In the genomic region with DNA sequence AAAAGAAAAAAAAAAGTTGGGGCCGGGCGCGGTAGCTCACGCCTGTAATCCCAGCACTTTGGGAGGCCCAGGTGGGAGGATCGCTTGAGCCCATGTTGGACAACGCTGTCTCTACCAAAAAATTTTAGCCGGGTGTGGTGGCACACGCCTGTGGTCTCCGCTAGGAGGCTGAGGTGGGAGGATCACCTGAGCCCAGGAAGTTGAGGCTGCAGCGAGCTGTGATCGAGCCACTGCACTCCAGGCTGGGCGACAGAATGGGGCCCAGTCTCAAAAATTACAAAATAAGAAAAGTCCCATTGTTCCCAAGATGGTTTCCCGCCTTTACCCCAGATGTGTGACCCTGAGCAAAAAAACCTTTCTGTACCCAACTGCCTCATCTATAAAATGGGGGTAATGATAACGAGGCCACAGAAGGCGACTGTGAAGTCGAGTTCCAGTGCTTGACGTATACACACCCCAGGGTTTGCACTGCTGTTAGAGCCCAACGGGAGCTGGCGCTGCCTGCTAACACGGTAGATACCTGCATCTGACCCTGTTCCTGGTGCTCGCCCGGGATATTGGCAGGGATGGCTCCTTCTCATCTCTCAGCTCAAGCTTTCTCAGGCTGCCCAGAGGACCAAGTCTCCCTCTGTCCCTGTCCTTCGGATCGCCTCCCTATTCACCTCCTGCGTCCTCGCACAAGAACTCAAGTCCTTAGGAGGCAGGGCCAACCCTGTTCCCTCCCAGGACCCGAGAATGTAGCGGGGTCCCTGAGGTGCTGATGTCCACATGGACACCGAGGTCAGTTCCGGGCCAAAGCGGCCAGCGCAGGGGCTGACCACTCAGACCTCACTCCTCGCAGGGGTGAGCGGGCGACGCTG, we compare ENCODE assay signal across 8 cellular contexts. TPM values are rescaled to one million over a fixed set of nuclear protein-coding genes. Genes with fewer than 3 reads are reported as not detected.
DNase-seq lines count a peak whose midpoint lies in the region; ATAC-seq, FAIRE-seq and TF ChIP-seq lines count a peak whose summit lies in the region.

No MANE protein-coding gene starts in this region.

- no peak for TF ChIP-seq POLR2A in A549 (IDR thresholded peaks at IDR 0.05; ENCODE audit: low read length)

- peak overlapping the region; percentile 95 for H3K9ac ChIP-seq in SU-DHL-6 (ENCODE audit: low read length)

- 41% methylated on average over 31 of the region's 36 CpGs for WGBS in A549 (ENCODE audit: missing lambda C conversion rate)
- 28 to 29% methylated on average over 36 of the region's 36 CpGs for WGBS in esophagus, 2 donors
- 30 to 33% methylated on average over 36 of the region's 36 CpGs for WGBS in pancreas, 2 donors

- peaks cover 46% of the 10 kb centered on the region for H3K4me1 ChIP-seq in A549
- peaks cover 5 to 22% of the 10 kb centered on the region in 2 donors for H3K4me1 ChIP-seq in esophagus (ENCODE audit: control insufficient read depth in 2 of 2, insufficient read depth in 2 of 2, low read length in 1 of 2)
- peaks cover 7 to 28% (median 18%) of the 10 kb centered on the region in 3 donors for H3K4me1 ChIP-seq in pancreas

- TF ChIP-seq RAD21 in A549 (conservative IDR thresholded peaks at IDR 0.05 in 1 of 2, IDR thresholded peaks at IDR 0.05 in 1 of 2), result no peak

- DNase-seq in A549 (ENCODE audit: low read depth in 1 of 2, low spot score in 1 of 2) (peak in 1 of 2 experiments; percentile 83), pancreas (no peak), kidney tubule cell (ENCODE audit: low spot score) (no peak)

- H3K27ac ChIP-seq in A549 (peak overlapping the region; percentile 95 to 97), SU-DHL-6 (ENCODE audit: low read depth, low read length) (peak overlapping the region; percentile 85), esophagus (ENCODE audit: low read depth in 2 of 2, low read length in 1 of 2) (peak overlapping the region; percentile 98), pancreas (peak overlapping the region; percentile 69 to 97 (median 94))

- FAIRE-seq in A549 (lab: Jason Lieb, UNC), result no peak
- FAIRE-seq in pancreas (lab: Jason Lieb, UNC), result no peak

- H3K27me3 ChIP-seq in SU-DHL-6 (ENCODE audit: low read length), result no peaks in the 10 kb centered on the region
- no peaks in the 10 kb centered on the region for H3K27me3 ChIP-seq in esophagus (ENCODE audit: control insufficient read depth in 1 of 2, insufficient read depth in 2 of 2, low read length in 2 of 2)
- H3K27me3 ChIP-seq in pancreas, result no peaks in the 10 kb centered on the region

- H3K36me3 ChIP-seq in SU-DHL-6 (ENCODE audit: low read length), result peaks cover 25% of the 10 kb centered on the region
- peaks cover 6 to 23% of the 10 kb centered on the region in 2 donors for H3K36me3 ChIP-seq in esophagus (ENCODE audit: control insufficient read depth in 2 of 2, insufficient read depth in 2 of 2, low read length in 1 of 2)
- peaks cover 0 to 16% (median 13%) of the 10 kb centered on the region in 3 donors for H3K36me3 ChIP-seq in pancreas

- H3F3A ChIP-seq in SU-DHL-6 (ENCODE audit: insufficient read depth), result peaks cover 47% of the 10 kb centered on the region

- no peak for TF ChIP-seq CTCF in A549 (IDR thresholded peaks at IDR 0.05)
- TF ChIP-seq CTCF in SU-DHL-6 (IDR thresholded peaks at IDR 0.05; ENCODE audit: insufficient read depth, low read length, poor library complexity, severe bottlenecking), result no peak
- TF ChIP-seq CTCF in pancreas (IDR thresholded peaks at IDR 0.05), result no peak

- H4K20me1 ChIP-seq in SU-DHL-6 (ENCODE audit: low read depth, low read length), result peaks cover 10% of the 10 kb centered on the region; the same call in 1 of the 2 replicates

- H2AFZ ChIP-seq in SU-DHL-6 (ENCODE audit: low read depth, low read length, severe bottlenecking), result peak overlapping the region; percentile 20

- ATAC-seq in A549, result peak in 1 of 2 experiments; percentile 81; a peak in 4 of 6 replicates
- ATAC-seq in GM18868 (IDR thresholded peaks at IDR 0.05; ENCODE audit: unreplicated experiment), result peak; percentile 1
- ATAC-seq in pancreas, result peak in 1 of 4 donors; percentile 0
- no peak for ATAC-seq in GM18520 (IDR thresholded peaks at IDR 0.05; ENCODE audit: unreplicated experiment)
- no peak for ATAC-seq in GM21717 (IDR thresholded peaks at IDR 0.05; ENCODE audit: unreplicated experiment)

- POLR2A ChIA-PET in A549 (lab: Yijun Ruan, JAX), result interaction anchor here (1.0 to 2.0 kb wide), 8 partner anchors 11 to 233 kb away, joined by 3 to 35 read pairs (median 6); a partner anchor contains a TSS

- CTCF ChIA-PET in A549 (lab: Yijun Ruan, JAX), result interaction anchor here (0.6 to 2.0 kb wide), 3 partner anchors 9 to 69 kb away, joined by 3 to 10 read pairs (median 4); no protein-coding TSS in a partner anchor

- TF ChIP-seq EP300 in A549 (IDR thresholded peaks at IDR 0.05), result no peak

- H3K79me2 ChIP-seq in SU-DHL-6 (ENCODE audit: insufficient read depth, low read length), result peaks cover 36% of the 10 kb centered on the region

- intact Hi-C loops in pancreas (cut with DNase I), result no loop called here

- H3K9me2 ChIP-seq in SU-DHL-6 (replicated peaks; ENCODE audit: insufficient read depth, low read length), result no peaks in the 10 kb centered on the region

- H3K9me3 ChIP-seq in A549 (no peaks in the 10 kb centered on the region), SU-DHL-6 (ENCODE audit: insufficient read depth, low read length) (no peaks in the 10 kb centered on the region), esophagus (ENCODE audit: control insufficient read depth in 2 of 2, insufficient read depth in 1 of 2, low read depth in 1 of 2, low read length in 1 of 2) (no peaks in the 10 kb centered on the region), pancreas (no peaks in the 10 kb centered on the region)

- H3K4me3 ChIP-seq in A549 (peak overlapping the region; percentile 94), SU-DHL-6 (ENCODE audit: insufficient read depth, low read length, poor library complexity, severe bottlenecking) (peak overlapping the region; percentile 71), esophagus (ENCODE audit: low read depth in 1 of 2, low read length in 2 of 2) (peak overlapping the region; percentile 87 to 97), pancreas (peak overlapping the region; percentile 90 to 100 (median 94))

- peak overlapping the region; percentile 83 for H3K4me2 ChIP-seq in A549
- peak overlapping the region; percentile 84 for H3K4me2 ChIP-seq in SU-DHL-6 (ENCODE audit: low read depth, low read length, poor library complexity, severe bottlenecking)

TF ChIP-seq in A549, 52 proteins besides CTCF, POLR2A, EP300 and RAD21:
- TF ChIP-seq KDM5A (IDR thresholded peaks at IDR 0.05) (no peak), HDAC2 (IDR thresholded peaks at IDR 0.05) (no peak), TFCP2L1 (CRISPR knock-in tag; IDR thresholded peaks at IDR 0.05) (no peak)
- TF ChIP-seq, protein P1, sequence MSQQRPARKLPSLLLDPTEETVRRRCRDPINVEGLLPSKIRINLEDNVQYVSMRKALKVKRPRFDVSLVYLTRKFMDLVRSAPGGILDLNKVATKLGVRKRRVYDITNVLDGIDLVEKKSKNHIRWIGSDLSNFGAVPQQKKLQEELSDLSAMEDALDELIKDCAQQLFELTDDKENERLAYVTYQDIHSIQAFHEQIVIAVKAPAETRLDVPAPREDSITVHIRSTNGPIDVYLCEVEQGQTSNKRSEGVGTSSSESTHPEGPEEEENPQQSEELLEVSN (IDR thresholded peaks at IDR 0.05; ENCODE audit: borderline replicate concordance, low read depth), result 0 out of 2 replicates have a peak, but pooled peaks have one; percentile 18

RNA-seq across cellular contexts. Expression of a gene that starts 1.1 kb away (rescaled TPM):
- polyA plus RNA-seq in A549 (2011; rRNA removed), result 1,346 and 1,493 TPM in 2 replicates
- polyA plus RNA-seq in A549 (2012; cell fraction: cytosol; rRNA removed), result 3,184 and 3,866 TPM in 2 replicates
- polyA plus RNA-seq in A549 (2012; cell fraction: nucleus; rRNA removed), result 1,421 and 2,115 TPM in 2 replicates
- 2,443 to 2,621 TPM (median 2,508 TPM) in 3 replicates for polyA plus RNA-seq in A549 (2017; fragmentation: RNase III; extraction: RNeasy Plus Mini Kit Qiagen cat#74134 plus additional on column Dnase treatment)
- 823 and 964 TPM in 2 replicates for polyA minus RNA-seq in A549 (2011; rRNA and poly(A)+ RNA removed)
- 1,000 to 10,000 TPM; 1,061 to 1,474 TPM for polyA plus RNA-seq in esophagus
- 1,000 to 10,000 TPM in 5 of 6 donors, 100 to 1,000 TPM in 1; 944 to 1,591 (median 1,137) TPM for total RNA-seq in pancreas
- polyA plus RNA-seq in pancreas, result 1,000 to 10,000 TPM in 1 of 2 donors, 100 to 1,000 TPM in 1; 761 to 1,687 TPM

RNA-seq across cellular contexts. Expression of a gene that starts 3.6 kb away (rescaled TPM):
- 6.3 and 6.5 TPM in 2 replicates for polyA plus RNA-seq in A549 (2011; rRNA removed)
- 17.5 and 23.5 TPM in 2 replicates for polyA plus RNA-seq in A549 (2012; cell fraction: cytosol; rRNA removed)
- polyA plus RNA-seq in A549 (2012; cell fraction: nucleus; rRNA removed), result 117 and 172 TPM in 2 replicates
- 15.7 to 19.0 TPM (median 18.9 TPM) in 3 replicates for polyA plus RNA-seq in A549 (2017; fragmentation: RNase III; extraction: RNeasy Plus Mini Kit Qiagen cat#74134 plus additional on column Dnase treatment)
- polyA minus RNA-seq in A549 (2011; rRNA and poly(A)+ RNA removed), result 2.7 and 4.4 TPM in 2 replicates
- polyA plus RNA-seq in esophagus, result 10 to 100 TPM; 11.3 to 27.8 TPM
- 10 to 100 TPM in 1 of 6 donors, 1 to 10 TPM in 5; 6.3 to 12.9 (median 8.7) TPM for total RNA-seq in pancreas
- 10 to 100 TPM; 53.1 to 70.9 TPM for polyA plus RNA-seq in pancreas

RNA-seq across cellular contexts. Expression of a gene that starts 10.1 kb away (rescaled TPM):
- polyA plus RNA-seq in A549 (2011; rRNA removed) (13.2 and 16.1 TPM in 2 replicates), A549 (2017; fragmentation: RNase III; extraction: RNeasy Plus Mini Kit Qiagen cat#74134 plus additional on column Dnase treatment) (25.1 to 29.2 TPM (median 25.4 TPM) in 3 replicates), esophagus (10 to 100 TPM; 51.7 to 53.2 TPM), pancreas (100 to 1,000 TPM; 233 to 234 TPM)
- 45.8 and 63.3 TPM in 2 replicates for polyA plus RNA-seq in A549 (2012; cell fraction: cytosol; rRNA removed)
- 114 and 198 TPM in 2 replicates for polyA plus RNA-seq in A549 (2012; cell fraction: nucleus; rRNA removed)
- 33.9 and 38.8 TPM in 2 replicates for polyA minus RNA-seq in A549 (2011; rRNA and poly(A)+ RNA removed)
- 100 to 1,000 TPM in 1 of 6 donors, 10 to 100 TPM in 5; 59.1 to 109 (median 82.1) TPM for total RNA-seq in pancreas

RNA-seq across cellular contexts. Expression of a gene that starts 10.6 kb away (rescaled TPM):
- polyA plus RNA-seq in A549 (2011; rRNA removed), result 11.6 and 13.5 TPM in 2 replicates
- 43.6 and 50.2 TPM in 2 replicates for polyA plus RNA-seq in A549 (2012; cell fraction: cytosol; rRNA removed)
- polyA plus RNA-seq in A549 (2012; cell fraction: nucleus; rRNA removed), result 85.4 and 116 TPM in 2 replicates
- 18.7 to 21.8 TPM (median 19.5 TPM) in 3 replicates for polyA plus RNA-seq in A549 (2017; fragmentation: RNase III; extraction: RNeasy Plus Mini Kit Qiagen cat#74134 plus additional on column Dnase treatment)
- 4.5 and 15.8 TPM in 2 replicates for polyA minus RNA-seq in A549 (2011; rRNA and poly(A)+ RNA removed)
- 10 to 100 TPM; 10.2 TPM for polyA plus RNA-seq in esophagus
- 10 to 100 TPM; 32.2 to 84.0 (median 41.8) TPM for total RNA-seq in pancreas
- 10 to 100 TPM; 40.4 to 45.5 TPM for polyA plus RNA-seq in pancreas

RNA-seq across cellular contexts. Expression of a gene that starts 18.8 kb away (rescaled TPM):
- not detected in 2 replicates for polyA plus RNA-seq in A549 (2011; rRNA removed)
- 0.32 and 0.51 TPM in 2 replicates for polyA plus RNA-seq in A549 (2012; cell fraction: cytosol; rRNA removed)
- polyA plus RNA-seq in A549 (2012; cell fraction: nucleus; rRNA removed), result 0.47 and 0.59 TPM in 2 replicates
- polyA plus RNA-seq in A549 (2017; fragmentation: RNase III; extraction: RNeasy Plus Mini Kit Qiagen cat#74134 plus additional on column Dnase treatment), result 1.0 to 1.3 TPM (median 1.0 TPM) in 3 replicates
- polyA minus RNA-seq in A549 (2011; rRNA and poly(A)+ RNA removed), result 0.29 TPM in 1 of 2 replicates, not detected in the other
- under 1 TPM; 0.10 to 0.12 TPM for polyA plus RNA-seq in esophagus
- under 1 TPM in 1 of 6 donors, not detected in 5; 0.12 TPM for total RNA-seq in pancreas
- polyA plus RNA-seq in pancreas, result under 1 TPM; 0.27 to 0.42 TPM
